In genomic region chr6:32886674-32887383, GRCh38 we compare ENCODE assay signal across 11 cellular contexts. TPM values are rescaled to one million over a fixed set of nuclear protein-coding genes. Genes with fewer than 3 reads are reported as not detected.
DNase-seq lines count a peak whose midpoint lies in the region; ATAC-seq, FAIRE-seq and TF ChIP-seq lines count a peak whose summit lies in the region.
"Had no signal": no experiment of that assay in that cellular context is flagged by ENCODE, and none has a peak within 500 bp of the region (broad histone marks: within the 10 kb centered on the region; RNA-seq: fewer than 3 reads in every experiment).

No MANE protein-coding gene starts in this region.

- intact Hi-C loops in right lobe of liver (cut with DNase I): loop anchor here in 1 of 2 donors (10.0 kb wide), 1 partner anchor 48 kb away; no protein-coding TSS in a partner anchor

- no peak overlapping the region for H3K9ac ChIP-seq in skeletal muscle satellite cell (ENCODE audit: low read depth, low read length)

- H3K27me3 ChIP-seq in skeletal muscle satellite cell (ENCODE audit: control insufficient read depth, insufficient read depth, low read length): peaks cover 13% of the 10 kb centered on the region
- no peaks in the 10 kb centered on the region for H3K27me3 ChIP-seq in right lobe of liver

- ATAC-seq in HG02884 (IDR thresholded peaks at IDR 0.05; ENCODE audit: unreplicated experiment) (no peak), GM18873 (IDR thresholded peaks at IDR 0.05; ENCODE audit: low FRiP score, unreplicated experiment) (no peak), right lobe of liver (no peak)
- ATAC-seq: activated CD4-positive, CD25-positive, alpha-beta regulatory T cell treated with anti-CD3 and anti-CD28 coated beads, Interleukin-2, amount 50 U/mL, for 24 hours had no signal

- DNase-seq in EL: peak; percentile 94
- DNase-seq in RCC 7860 (ENCODE audit: low spot score): peak; percentile 43
- DNase-seq in fibroblast of pulmonary artery (ENCODE audit: low read depth): peak; percentile 80
- no peak for DNase-seq in right lobe of liver
- no peak for DNase-seq in activated CD4-positive, alpha-beta T cell treated with anti-CD3 and anti-CD28 coated beads for 4 hours
- DNase-seq: glutamatergic neuron, natural killer cell had no signal

- no peaks in the 10 kb centered on the region for H3K9me3 ChIP-seq in skeletal muscle satellite cell (replicated peaks; ENCODE audit: low read length)
- no peaks in the 10 kb centered on the region for H3K9me3 ChIP-seq in right lobe of liver

- no peak overlapping the region for H3K27ac ChIP-seq in right lobe of liver

- no peak for FAIRE-seq in RCC 7860 (lab: Jason Lieb, UNC)

- H3K4me1 ChIP-seq in skeletal muscle satellite cell (ENCODE audit: control insufficient read depth, insufficient read depth, low read length) (peaks cover 11% of the 10 kb centered on the region), right lobe of liver (no peaks in the 10 kb centered on the region)

- H3K4me3 ChIP-seq in fibroblast of pulmonary artery (replicated peaks; ENCODE audit: low read depth, low read length): no peak overlapping the region
- no peak overlapping the region for H3K4me3 ChIP-seq in skeletal muscle satellite cell (ENCODE audit: low read length)
- no peak overlapping the region for H3K4me3 ChIP-seq in right lobe of liver

- TF ChIP-seq CTCF in fibroblast of pulmonary artery (IDR thresholded peaks at IDR 0.05; ENCODE audit: low read length, missing control alignments) (no peak), right lobe of liver (IDR thresholded peaks at IDR 0.05) (no peak)

- no peak for TF ChIP-seq POLR2A in right lobe of liver (IDR thresholded peaks at IDR 0.05)

- peak overlapping the region; percentile 32 for H3K4me2 ChIP-seq in skeletal muscle satellite cell (ENCODE audit: low read length)

- H3K36me3 ChIP-seq in skeletal muscle satellite cell (ENCODE audit: insufficient read depth, low read length): no peaks in the 10 kb centered on the region
- H3K36me3 ChIP-seq in right lobe of liver: no peaks in the 10 kb centered on the region

- 33% methylated on average over 3 of the region's 3 CpGs for WGBS in right lobe of liver (ENCODE audit: insufficient coverage, low coverage, low lambda C conversion rate, missing lambda C conversion rate)

RNA-seq across cellular contexts. Expression of gene PSMB9, which starts 32.8 kb away (rescaled TPM):
- total RNA-seq in skeletal muscle satellite cell (2012; rRNA removed): 3.3 and 10.1 TPM in 2 replicates
- 10 to 100 TPM in 5 of 6 experiments, 1 to 10 TPM in 1; 7.1 to 33.2 (median 18.0) TPM for total RNA-seq in right lobe of liver

RNA-seq across cellular contexts. Expression of gene TAP1, which starts 33.3 kb away (rescaled TPM):
- total RNA-seq in skeletal muscle satellite cell (2012; rRNA removed): 25.8 and 28.9 TPM in 2 replicates
- 10 to 100 TPM in 5 of 6 experiments, 1 to 10 TPM in 1; 7.7 to 24.9 (median 17.8) TPM for total RNA-seq in right lobe of liver

RNA-seq across cellular contexts. Expression of gene PSMB8, which starts 43.0 kb away (rescaled TPM):
- total RNA-seq in skeletal muscle satellite cell (2012; rRNA removed): 31.0 and 40.1 TPM in 2 replicates
- 10 to 100 TPM; 34.7 to 66.3 (median 40.5) TPM for total RNA-seq in right lobe of liver

RNA-seq across cellular contexts. Expression of gene TAP2, which starts 48.3 kb away (rescaled TPM):
- total RNA-seq in skeletal muscle satellite cell (2012; rRNA removed): 11.7 and 13.3 TPM in 2 replicates
- total RNA-seq in right lobe of liver: 10 to 100 TPM in 4 of 6 experiments, 1 to 10 TPM in 2; 8.8 to 20.2 (median 15.9) TPM

RNA-seq across cellular contexts. Expression of gene HLA-DMB, which starts 54.0 kb away (rescaled TPM):
- total RNA-seq in skeletal muscle satellite cell (2012; rRNA removed): not detected in 2 replicates
- total RNA-seq in right lobe of liver: 10 to 100 TPM in 1 of 6 experiments, 1 to 10 TPM in 5; 1.8 to 22.0 (median 6.5) TPM

Comparison
In these comparisons a context has a peak if more than half of its experiments do, and no peak if none do; other contexts are left out.
1. DNase-seq: peak in EL (single experiment), RCC 7860 (single experiment) and fibroblast of pulmonary artery (single experiment); none in right lobe of liver (0 of 3) and activated CD4-positive, alpha-beta T cell treated with anti-CD3 and anti-CD28 coated beads for 4 hours (0 of 2).